Comparison of ENCODE assay signal across 15 cellular contexts in the genomic region with DNA sequence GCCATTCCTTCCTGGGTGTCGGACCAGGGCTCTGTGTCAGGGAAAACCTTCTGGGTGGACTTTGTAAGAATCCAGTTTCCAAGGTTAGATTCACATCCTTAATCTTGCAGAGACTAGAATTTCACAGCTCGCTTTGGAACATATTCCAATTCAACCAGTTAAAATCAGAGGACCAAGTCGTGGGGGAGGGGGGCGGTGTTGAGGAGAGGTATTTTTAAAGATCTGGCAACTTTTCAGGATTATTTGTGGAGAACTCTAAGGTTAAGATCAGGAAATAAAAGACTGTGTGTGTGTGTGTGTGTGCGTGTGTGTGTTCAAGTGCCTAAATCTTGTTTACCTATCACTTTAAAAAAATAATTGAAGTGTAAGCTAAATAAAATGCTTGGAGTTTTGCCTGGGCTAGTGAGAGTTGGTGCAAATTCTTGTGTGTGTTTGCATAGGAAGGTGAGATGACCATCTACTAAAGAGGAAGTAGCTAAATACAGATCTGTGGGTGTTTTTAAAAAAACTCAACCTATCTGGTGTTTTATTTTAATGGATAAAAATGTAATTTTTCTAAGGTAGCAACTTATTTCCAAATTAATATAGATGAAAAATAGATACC. TPM values are rescaled to one million over a fixed set of nuclear protein-coding genes. Genes with fewer than 3 reads are reported as not detected.
DNase-seq lines count a peak whose midpoint lies in the region; ATAC-seq and FAIRE-seq lines count a peak whose summit lies in the region.
"Had no signal": no experiment of that assay in that cellular context is flagged by ENCODE, and none has a peak within 500 bp of the region (broad histone marks: within the 10 kb centered on the region; RNA-seq: fewer than 3 reads in every experiment).

No MANE protein-coding gene starts in this region.

- intact Hi-C loops in left colon (cut with DNase I, micrococcal nuclease) = no loop called here

- DNase-seq in COLO668 (lab: John Stamatoyannopoulos, UW; ENCODE audit: unreplicated experiment) (peak; percentile 27), KBM-7 (peak; percentile 48), NCI-H774 (lab: John Stamatoyannopoulos, UW) (peak; percentile 51), left lobe of liver (ENCODE audit: low spot score) (no peak), left colon (no peak), retina (no peak)
- no peak for DNase-seq in effector CD8-positive, alpha-beta T cell (lab: John Stamatoyannopoulos, UW)
- DNase-seq: activated CD4-positive, alpha-beta T cell treated with anti-CD3 and anti-CD28 coated beads for 48 hours; activated T-cell treated with anti-CD3 and anti-CD28 coated beads, Interleukin-2, amount 50 U/mL, for 24 hours; cerebellar nuclear complex; DMS 273 treated with DMSO at 0.1 percent for 48 hours; NCI-H2227 treated with DMSO at 0.1 percent for 48 hours; psoas muscle had no signal

- no peak for ATAC-seq in left lobe of liver
- no peak for ATAC-seq in left colon
- ATAC-seq: psoas muscle had no signal

- peak; percentile 83 for FAIRE-seq in islet of Langerhans (lab: Jason Lieb, UNC)
- FAIRE-seq: keratinocyte had no signal

- in situ Hi-C loops in KBM-7 (cut with MboI; ENCODE audit: low pct_unique_long_range_greater_than_20kb, low sequenced_read_pairs) = no loop called here

RNA-seq across cellular contexts. Expression of gene TENT5C, which starts 21.8 kb away (rescaled TPM):
- total RNA-seq in left lobe of liver (2.4 TPM), left colon (10 to 100 TPM; 30.7 to 45.6 TPM)

Comparison
In these comparisons a context has a peak if more than half of its experiments do, and no peak if none do; other contexts are left out.
1. DNase-seq: peak in COLO668 (single experiment), KBM-7 (single experiment) and NCI-H774 (single experiment); none in left lobe of liver (single experiment), left colon (0 of 2), effector CD8-positive, alpha-beta T cell (single experiment) and retina (single experiment).